In the genomic region with DNA sequence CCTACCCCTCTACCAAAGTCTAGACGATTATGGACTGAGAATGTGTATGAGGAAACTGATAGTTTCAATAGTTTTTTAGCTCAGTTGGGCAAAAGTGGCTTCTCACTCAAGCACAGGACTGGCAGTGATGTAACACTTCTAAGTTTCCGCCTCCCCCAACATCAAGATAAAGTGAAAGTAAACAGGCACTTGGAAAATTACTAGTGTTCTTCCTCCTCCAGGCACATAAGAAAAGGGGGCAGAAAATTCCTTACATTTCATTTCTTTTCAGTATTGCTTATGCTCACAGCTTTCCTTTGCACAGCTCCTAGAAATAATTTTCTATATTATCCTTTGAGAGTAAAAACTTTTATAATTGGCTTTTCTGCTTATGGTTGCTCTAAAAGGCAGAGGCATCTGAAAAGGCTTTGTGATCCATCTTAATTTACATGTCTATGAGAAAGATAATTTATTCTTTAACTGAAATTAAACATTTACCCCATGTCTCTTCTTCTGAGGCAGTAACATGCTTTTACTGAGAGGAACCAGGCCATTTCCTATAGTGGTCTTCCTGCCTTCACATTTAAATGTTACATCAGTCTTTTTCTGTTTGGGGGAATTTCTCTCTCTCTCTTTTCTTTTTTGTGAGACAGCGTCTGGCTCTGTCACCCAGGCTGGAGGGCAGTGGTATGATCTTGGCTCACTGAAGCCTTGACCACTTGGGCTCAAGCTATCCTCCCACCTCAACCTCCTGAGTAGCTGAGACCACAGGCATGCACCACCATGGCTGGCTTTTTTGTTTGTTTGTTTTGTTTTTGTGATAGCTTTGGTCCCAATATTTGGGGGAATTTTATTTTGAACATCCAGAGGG, we compare ENCODE assay signal across 1 cellular context.
TF ChIP-seq lines count a peak whose summit lies in the region.

No MANE protein-coding gene starts in this region.

TF ChIP-seq in HepG2, 621 proteins besides CTCF, POLR2A, EP300 and RAD21 (continued from another document and continues in another):
- TF ChIP-seq ATF4 (CRISPR knock-in tag; IDR thresholded peaks at IDR 0.05) (peak in 1 of 2 experiments; percentile 52; a peak in 1 of 4 replicates), DRAP1 (CRISPR knock-in tag; IDR thresholded peaks at IDR 0.05) (peak; percentile 57), ZSCAN25 (CRISPR knock-in tag; IDR thresholded peaks at IDR 0.05) (0 out of 2 replicates have a peak, but pooled peaks have one; percentile 31), THAP11 (CRISPR knock-in tag; IDR thresholded peaks at IDR 0.05) (peak; percentile 37), KAT8 (CRISPR knock-in tag; IDR thresholded peaks at IDR 0.05) (peak; percentile 30; the same call in 1 of the 2 replicates), SRSF9 (IDR thresholded peaks at IDR 0.05; ENCODE audit: borderline replicate concordance, insufficient read depth, low read depth, low read length, poor library complexity, severe bottlenecking) (no peak), ELK4 (CRISPR knock-in tag; IDR thresholded peaks at IDR 0.05; ENCODE audit: borderline replicate concordance) (no peak), PRDM4 (CRISPR knock-in tag; IDR thresholded peaks at IDR 0.05; ENCODE audit: borderline replicate concordance) (no peak), ZNF33A (CRISPR knock-in tag; IDR thresholded peaks at IDR 0.05; ENCODE audit: borderline replicate concordance) (no peak), MLX (CRISPR knock-in tag; IDR thresholded peaks at IDR 0.05) (0 out of 2 replicates have a peak, but pooled peaks have one; percentile 37), REST (IDR thresholded peaks at IDR 0.05; ENCODE audit: borderline replicate concordance in 1 of 2, low read depth in 1 of 2, low read length in 2 of 2) (0 out of 4 replicates have a peak, but pooled peaks of 1 of the 2 experiments have one; percentile 69), RARA (CRISPR knock-in tag; IDR thresholded peaks at IDR 0.05) (peak; percentile 62), ZNF468 (CRISPR knock-in tag; IDR thresholded peaks at IDR 0.05) (no peak), ZNF609 (CRISPR knock-in tag; IDR thresholded peaks at IDR 0.05; ENCODE audit: borderline replicate concordance) (no peak), ZNF430 (CRISPR knock-in tag; IDR thresholded peaks at IDR 0.05) (no peak), KDM4B (CRISPR knock-in tag; IDR thresholded peaks at IDR 0.05) (no peak), NKX3-1 (CRISPR knock-in tag; IDR thresholded peaks at IDR 0.05) (no peak), HOXD1 (CRISPR knock-in tag; IDR thresholded peaks at IDR 0.05) (no peak), RORA (CRISPR knock-in tag; IDR thresholded peaks at IDR 0.05) (no peak), MEF2D (CRISPR knock-in tag; IDR thresholded peaks at IDR 0.05) (0 out of 2 replicates have a peak, but pooled peaks have one; percentile 40), ZNF782 (CRISPR knock-in tag; IDR thresholded peaks at IDR 0.05; ENCODE audit: borderline replicate concordance) (no peak), DNMT3B (CRISPR knock-in tag; conservative IDR thresholded peaks at IDR 0.05) (no peak), TCF7L2 (IDR thresholded peaks at IDR 0.05; ENCODE audit: low read depth, low read length) (peak; percentile 55; the same call in 1 of the 2 replicates), GLI4 (CRISPR knock-in tag; IDR thresholded peaks at IDR 0.05; ENCODE audit: borderline replicate concordance) (0 out of 2 replicates have a peak, but pooled peaks have one; percentile 8), ZNF354B (CRISPR knock-in tag; IDR thresholded peaks at IDR 0.05) (no peak), HDAC1 (CRISPR knock-in tag; IDR thresholded peaks at IDR 0.05) (peak; percentile 53; the same call in 1 of the 2 replicates), TOE1 (CRISPR knock-in tag; IDR thresholded peaks at IDR 0.05) (no peak), TMF1 (CRISPR knock-in tag; IDR thresholded peaks at IDR 0.05; ENCODE audit: low read depth) (peak; percentile 45; the same call in 1 of the 2 replicates), TBL1XR1 (IDR thresholded peaks at IDR 0.05; ENCODE audit: borderline replicate concordance, low read length, partially characterized antibody) (peak; percentile 57), MXI1 (IDR thresholded peaks at IDR 0.05; ENCODE audit: borderline replicate concordance, low read depth, low read length) (no peak), ARNT2 (CRISPR knock-in tag; IDR thresholded peaks at IDR 0.05; ENCODE audit: low read depth) (no peak), NR2F6 (IDR thresholded peaks at IDR 0.05) (no peak), NR2F6 (CRISPR knock-in tag; IDR thresholded peaks at IDR 0.05) (peak; percentile 50; the same call in 1 of the 2 replicates), PAX8 (CRISPR knock-in tag; IDR thresholded peaks at IDR 0.05; ENCODE audit: borderline replicate concordance) (no peak), RBFOX2 (IDR thresholded peaks at IDR 0.05; ENCODE audit: low read depth, low read length) (peak; percentile 82)
- TF ChIP-seq, protein P1, sequence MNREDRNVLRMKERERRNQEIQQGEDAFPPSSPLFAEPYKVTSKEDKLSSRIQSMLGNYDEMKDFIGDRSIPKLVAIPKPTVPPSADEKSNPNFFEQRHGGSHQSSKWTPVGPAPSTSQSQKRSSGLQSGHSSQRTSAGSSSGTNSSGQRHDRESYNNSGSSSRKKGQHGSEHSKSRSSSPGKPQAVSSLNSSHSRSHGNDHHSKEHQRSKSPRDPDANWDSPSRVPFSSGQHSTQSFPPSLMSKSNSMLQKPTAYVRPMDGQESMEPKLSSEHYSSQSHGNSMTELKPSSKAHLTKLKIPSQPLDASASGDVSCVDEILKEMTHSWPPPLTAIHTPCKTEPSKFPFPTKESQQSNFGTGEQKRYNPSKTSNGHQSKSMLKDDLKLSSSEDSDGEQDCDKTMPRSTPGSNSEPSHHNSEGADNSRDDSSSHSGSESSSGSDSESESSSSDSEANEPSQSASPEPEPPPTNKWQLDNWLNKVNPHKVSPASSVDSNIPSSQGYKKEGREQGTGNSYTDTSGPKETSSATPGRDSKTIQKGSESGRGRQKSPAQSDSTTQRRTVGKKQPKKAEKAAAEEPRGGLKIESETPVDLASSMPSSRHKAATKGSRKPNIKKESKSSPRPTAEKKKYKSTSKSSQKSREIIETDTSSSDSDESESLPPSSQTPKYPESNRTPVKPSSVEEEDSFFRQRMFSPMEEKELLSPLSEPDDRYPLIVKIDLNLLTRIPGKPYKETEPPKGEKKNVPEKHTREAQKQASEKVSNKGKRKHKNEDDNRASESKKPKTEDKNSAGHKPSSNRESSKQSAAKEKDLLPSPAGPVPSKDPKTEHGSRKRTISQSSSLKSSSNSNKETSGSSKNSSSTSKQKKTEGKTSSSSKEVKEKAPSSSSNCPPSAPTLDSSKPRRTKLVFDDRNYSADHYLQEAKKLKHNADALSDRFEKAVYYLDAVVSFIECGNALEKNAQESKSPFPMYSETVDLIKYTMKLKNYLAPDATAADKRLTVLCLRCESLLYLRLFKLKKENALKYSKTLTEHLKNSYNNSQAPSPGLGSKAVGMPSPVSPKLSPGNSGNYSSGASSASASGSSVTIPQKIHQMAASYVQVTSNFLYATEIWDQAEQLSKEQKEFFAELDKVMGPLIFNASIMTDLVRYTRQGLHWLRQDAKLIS (CRISPR knock-in tag; IDR thresholded peaks at IDR 0.05) = no peak
- TF ChIP-seq, protein P2, sequence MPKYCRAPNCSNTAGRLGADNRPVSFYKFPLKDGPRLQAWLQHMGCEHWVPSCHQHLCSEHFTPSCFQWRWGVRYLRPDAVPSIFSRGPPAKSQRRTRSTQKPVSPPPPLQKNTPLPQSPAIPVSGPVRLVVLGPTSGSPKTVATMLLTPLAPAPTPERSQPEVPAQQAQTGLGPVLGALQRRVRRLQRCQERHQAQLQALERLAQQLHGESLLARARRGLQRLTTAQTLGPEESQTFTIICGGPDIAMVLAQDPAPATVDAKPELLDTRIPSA (CRISPR knock-in tag; IDR thresholded peaks at IDR 0.05; ENCODE audit: borderline replicate concordance) = no peak
